Comparison of ENCODE assay signal across 16 cellular contexts in the genomic region with DNA sequence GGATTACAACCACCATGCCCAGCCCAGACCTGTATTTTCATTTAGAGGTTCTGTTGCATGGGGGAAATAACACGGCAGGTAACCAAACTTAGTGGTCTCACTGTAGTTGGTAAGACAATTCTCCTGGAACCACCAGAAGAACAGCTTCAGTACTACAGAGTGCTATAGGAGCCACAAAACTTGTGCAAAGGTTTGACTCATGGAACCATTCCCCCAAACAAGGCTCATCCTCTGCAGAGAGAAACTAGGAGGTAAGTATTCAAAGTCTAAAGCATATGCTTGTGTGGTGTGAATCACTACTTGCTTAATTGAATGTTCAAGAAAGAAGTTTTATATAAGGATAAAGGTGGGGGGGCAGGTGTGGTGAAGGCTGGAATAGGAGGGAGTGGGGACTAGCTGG. TPM values are rescaled to one million over a fixed set of nuclear protein-coding genes. Genes with fewer than 3 reads are reported as not detected.
DNase-seq lines count a peak whose midpoint lies in the region; ATAC-seq, FAIRE-seq and TF ChIP-seq lines count a peak whose summit lies in the region.
"Had no signal": no experiment of that assay in that cellular context is flagged by ENCODE, and none has a peak within 500 bp of the region (broad histone marks: within the 10 kb centered on the region; RNA-seq: fewer than 3 reads in every experiment).

No MANE protein-coding gene starts in this region.

- peaks cover 31 to 86% (median 68%) of the 10 kb centered on the region in 11 experiments for H3K36me3 ChIP-seq in BLaER1 treated with 17β-estradiol and CSF1 and Interleukin-3, amounts not matched to agents 10 nM and 100 nM
- peaks cover 6% of the 10 kb centered on the region for H3K36me3 ChIP-seq in CD8-positive, alpha-beta T cell (ENCODE audit: insufficient read depth, low read length)
- H3K36me3 ChIP-seq in naive thymus-derived CD4-positive, alpha-beta T cell (ENCODE audit: control insufficient read depth in 2 of 3, insufficient read depth in 3 of 3, low read length in 3 of 3) = peaks cover 1 to 7% (median 5%) of the 10 kb centered on the region in 3 experiments
- no peaks in the 10 kb centered on the region for H3K36me3 ChIP-seq in osteoblast (ENCODE audit: insufficient read depth, low read length)
- H3K36me3 ChIP-seq: ovary, thyroid gland had no signal

- FAIRE-seq in H54 (lab: Jason Lieb, UNC) = no peak

- POLR2A ChIA-PET in CD8-positive, alpha-beta T cell (lab: Charles Lee) = interaction anchor here (1.1 to 1.3 kb wide), 2 partner anchors 31 to 90 kb away, joined by 3 read pairs; a partner anchor contains a TSS
- POLR2A ChIA-PET in naive thymus-derived CD4-positive, alpha-beta T cell (lab: Charles Lee) = interaction anchor here (0.7 to 1.5 kb wide), 6 partner anchors 16 to 151 kb away, joined by 3 to 6 read pairs (median 4); no protein-coding TSS in a partner anchor

- no peak overlapping the region for H3K4me3 ChIP-seq in BLaER1 treated with 17β-estradiol and CSF1 and Interleukin-3, amounts not matched to agents 10 nM and 100 nM
- H3K4me3 ChIP-seq in CD8-positive, alpha-beta T cell (ENCODE audit: low read depth, low read length) = no peak overlapping the region
- H3K4me3 ChIP-seq in naive thymus-derived CD4-positive, alpha-beta T cell (ENCODE audit: low read length) = no peak overlapping the region
- H3K4me3 ChIP-seq in osteoblast (ENCODE audit: insufficient read depth, low read length) = no peak overlapping the region
- H3K4me3 ChIP-seq: ovary, Peyer's patch, thyroid gland had no signal

- H3K9me3 Mint-ChIP-seq in CD8-positive, alpha-beta T cell = no peaks in the 10 kb centered on the region
- no peaks in the 10 kb centered on the region for H3K9me3 Mint-ChIP-seq in activated T-helper 17 cell treated with anti-CD3 and anti-CD28 coated beads, Interleukin-2, amount 50 U/mL, for 72 hours
- no peaks in the 10 kb centered on the region for H3K9me3 Mint-ChIP-seq in naive thymus-derived CD4-positive, alpha-beta T cell

- peaks cover 49% of the 10 kb centered on the region for H3K4me1 Mint-ChIP-seq in CD8-positive, alpha-beta T cell (ENCODE audit: low read depth)
- H3K4me1 Mint-ChIP-seq in activated T-helper 17 cell treated with anti-CD3 and anti-CD28 coated beads, Interleukin-2, amount 50 U/mL, for 72 hours = peaks cover 32% of the 10 kb centered on the region
- H3K4me1 Mint-ChIP-seq in naive thymus-derived CD4-positive, alpha-beta T cell = peaks cover 36 to 65% (median 55%) of the 10 kb centered on the region in 7 donors

- intact Hi-C loops in CD8-positive, alpha-beta T cell (cut with DNase I, micrococcal nuclease) = loop anchor here (2.0 to 10.0 kb wide), 2 partner anchors 14 to 246 kb away; a partner anchor contains a TSS
- intact Hi-C loops in naive thymus-derived CD4-positive, alpha-beta T cell (cut with micrococcal nuclease) = no loop called here

- no peak for ATAC-seq in CD8-positive, alpha-beta T cell
- ATAC-seq in activated T-helper 17 cell treated with anti-CD3 and anti-CD28 coated beads, Interleukin-2, amount 50 U/mL, for 72 hours (replicated peaks) = peak; percentile 82
- ATAC-seq in naive thymus-derived CD4-positive, alpha-beta T cell = no peak

- H3K4me3 Mint-ChIP-seq in CD8-positive, alpha-beta T cell = peak overlapping the region; percentile 63
- H3K4me3 Mint-ChIP-seq in activated T-helper 17 cell treated with anti-CD3 and anti-CD28 coated beads, Interleukin-2, amount 50 U/mL, for 72 hours = peak overlapping the region; percentile 55
- H3K4me3 Mint-ChIP-seq in naive thymus-derived CD4-positive, alpha-beta T cell = peak overlapping the region in 9 of 10 donors; percentile 15 to 71 (median 62)

- H3K4me1 ChIP-seq in BLaER1 treated with 17β-estradiol and CSF1 and Interleukin-3, amounts not matched to agents 10 nM and 100 nM = peaks cover 12 to 42% (median 27%) of the 10 kb centered on the region in 10 experiments
- peaks cover 53% of the 10 kb centered on the region for H3K4me1 ChIP-seq in CD8-positive, alpha-beta T cell (ENCODE audit: insufficient read depth, low read length)
- peaks cover 14 to 43% of the 10 kb centered on the region in 2 donors for H3K4me1 ChIP-seq in naive thymus-derived CD4-positive, alpha-beta T cell (ENCODE audit: control insufficient read depth in 2 of 2, insufficient read depth in 2 of 2, low read length in 2 of 2)
- H3K4me1 ChIP-seq in osteoblast (ENCODE audit: insufficient read depth, low read length) = no peaks in the 10 kb centered on the region
- H3K4me1 ChIP-seq: Peyer's patch, thyroid gland had no signal

- peak overlapping the region; percentile 92 for H3K27ac Mint-ChIP-seq in CD8-positive, alpha-beta T cell
- peak overlapping the region; percentile 79 for H3K27ac Mint-ChIP-seq in activated T-helper 17 cell treated with anti-CD3 and anti-CD28 coated beads, Interleukin-2, amount 50 U/mL, for 72 hours
- peak overlapping the region; percentile 69 to 94 (median 89) for H3K27ac Mint-ChIP-seq in naive thymus-derived CD4-positive, alpha-beta T cell

- H3K9me3 ChIP-seq in BLaER1 treated with 17β-estradiol and CSF1 and Interleukin-3, amounts not matched to agents 10 nM and 100 nM (replicated peaks in 1 of 11) = no peaks in the 10 kb centered on the region
- no peaks in the 10 kb centered on the region for H3K9me3 ChIP-seq in CD8-positive, alpha-beta T cell (ENCODE audit: low read length)
- no peaks in the 10 kb centered on the region for H3K9me3 ChIP-seq in naive thymus-derived CD4-positive, alpha-beta T cell (ENCODE audit: control insufficient read depth in 2 of 3, low read length in 3 of 3)
- H3K9me3 ChIP-seq in osteoblast (ENCODE audit: low read depth, low read length) = no peaks in the 10 kb centered on the region
- H3K9me3 ChIP-seq: ovary, Peyer's patch, thyroid gland had no signal

- H3K27me3 Mint-ChIP-seq in CD8-positive, alpha-beta T cell (ENCODE audit: low read depth) = no peaks in the 10 kb centered on the region
- no peaks in the 10 kb centered on the region for H3K27me3 Mint-ChIP-seq in activated T-helper 17 cell treated with anti-CD3 and anti-CD28 coated beads, Interleukin-2, amount 50 U/mL, for 72 hours
- no peaks in the 10 kb centered on the region for H3K27me3 Mint-ChIP-seq in naive thymus-derived CD4-positive, alpha-beta T cell

- H3K9ac ChIP-seq in BLaER1 treated with 17β-estradiol and CSF1 and Interleukin-3, amounts not matched to agents 10 nM and 100 nM = peak overlapping the region in 2 of 11 experiments; percentile 11 to 16; a peak in 2 of 22 replicates

- TF ChIP-seq CTCF in CD8-positive, alpha-beta T cell (IDR thresholded peaks at IDR 0.05) = no peak
- no peak for TF ChIP-seq CTCF in osteoblast (IDR thresholded peaks at IDR 0.05; ENCODE audit: extremely low read depth, low read depth, low read length)

- no peaks in the 10 kb centered on the region for H3K79me2 ChIP-seq in osteoblast (ENCODE audit: insufficient read depth, low read length)

- H2AFZ ChIP-seq in osteoblast (ENCODE audit: low read length) = no peak overlapping the region

- peak overlapping the region in 4 of 11 experiments; percentile 11 to 60 (median 46); a peak in 11 of 22 replicates for H3K27ac ChIP-seq in BLaER1 treated with 17β-estradiol and CSF1 and Interleukin-3, amounts not matched to agents 10 nM and 100 nM
- no peak overlapping the region for H3K27ac ChIP-seq in CD8-positive, alpha-beta T cell (ENCODE audit: low read depth, low read length)
- peak overlapping the region; percentile 57 for H3K27ac ChIP-seq in naive thymus-derived CD4-positive, alpha-beta T cell (ENCODE audit: low read depth, low read length)
- H3K27ac ChIP-seq in osteoblast (ENCODE audit: low read depth, low read length) = no peak overlapping the region
- H3K27ac ChIP-seq: ovary, Peyer's patch, thyroid gland had no signal

- no peak for TF ChIP-seq POLR2A in H54 (IDR thresholded peaks at IDR 0.05; ENCODE audit: low read depth, low read length)

- peaks cover 0 to 37% (median 14%) of the 10 kb centered on the region in 11 experiments; a peak in 16 of 22 replicates for H4K20me1 ChIP-seq in BLaER1 treated with 17β-estradiol and CSF1 and Interleukin-3, amounts not matched to agents 10 nM and 100 nM
- H4K20me1 ChIP-seq in osteoblast (ENCODE audit: insufficient read depth, low read length) = no peaks in the 10 kb centered on the region

- no peaks in the 10 kb centered on the region for H3K27me3 ChIP-seq in BLaER1 treated with 17β-estradiol and CSF1 and Interleukin-3, amounts not matched to agents 10 nM and 100 nM
- H3K27me3 ChIP-seq in CD8-positive, alpha-beta T cell (ENCODE audit: insufficient read depth, low read length) = no peaks in the 10 kb centered on the region
- H3K27me3 ChIP-seq in naive thymus-derived CD4-positive, alpha-beta T cell (ENCODE audit: control insufficient read depth in 2 of 2, insufficient read depth in 2 of 2, low read length in 2 of 2) = no peaks in the 10 kb centered on the region
- H3K27me3 ChIP-seq in osteoblast (ENCODE audit: insufficient read depth, low read length) = no peaks in the 10 kb centered on the region
- H3K27me3 ChIP-seq: ovary, Peyer's patch, thyroid gland had no signal

- H3K4me2 ChIP-seq in BLaER1 treated with 17β-estradiol and CSF1 and Interleukin-3, amounts not matched to agents 10 nM and 100 nM = peak overlapping the region; percentile 2 to 59 (median 45); a peak in 18 of 22 replicates
- H3K4me2 ChIP-seq in osteoblast (ENCODE audit: insufficient read depth, low read length) = no peak overlapping the region

- no peak for DNase-seq in CD8-positive, alpha-beta T cell
- no peak for DNase-seq in naive thymus-derived CD4-positive, alpha-beta T cell
- no peak for DNase-seq in NCI-H526 treated with DMSO at 0.1 percent for 48 hours (lab: John Stamatoyannopoulos, UW)
- no peak for DNase-seq in osteoblast (ENCODE audit: insufficient read length, low spot score, missing footprints)
- no peak for DNase-seq in H54 (ENCODE audit: insufficient read length, low spot score)
- DNase-seq in HK-2 (ENCODE audit: unreplicated experiment) = no peak
- DNase-seq: activated CD8-positive, alpha-beta memory T cell treated with anti-CD3 and anti-CD28 coated beads, Interleukin-2, amount 50 U/mL, for 48 hours; anterior cingulate cortex; NCI-H1048; NCI-H748 treated with DMSO at 0.1 percent for 48 hours; ovary; Peyer's patch; stimulated activated CD4-positive, alpha-beta T cell treated with anti-CD3 and anti-CD28 coated beads, Interleukin-4, amount 100 ng/mL, for 1 hour; thyroid gland had no signal

- H3K36me3 Mint-ChIP-seq in CD8-positive, alpha-beta T cell = peaks cover 48% of the 10 kb centered on the region
- H3K36me3 Mint-ChIP-seq in activated T-helper 17 cell treated with anti-CD3 and anti-CD28 coated beads, Interleukin-2, amount 50 U/mL, for 72 hours (ENCODE audit: low read depth) = peaks cover 51% of the 10 kb centered on the region
- H3K36me3 Mint-ChIP-seq in naive thymus-derived CD4-positive, alpha-beta T cell = peaks cover 0 to 27% (median 23%) of the 10 kb centered on the region in 5 donors

- CTCF ChIA-PET in CD8-positive, alpha-beta T cell (lab: Charles Lee) = interaction anchor here (0.7 to 21.6 kb wide), 2 partner anchors 44 to 150 kb away, joined by 4 to 317 read pairs; no protein-coding TSS in a partner anchor
- CTCF ChIA-PET in naive thymus-derived CD4-positive, alpha-beta T cell (lab: Charles Lee) = interaction anchor here (0.6 to 1.8 kb wide), 5 partner anchors 39 to 152 kb away, joined by 3 to 10 read pairs (median 3); no protein-coding TSS in a partner anchor

RNA-seq across cellular contexts. Expression of a gene that starts 58.7 kb away (rescaled TPM):
- total RNA-seq in CD8-positive, alpha-beta T cell = 1 to 10 TPM; 6.3 to 7.7 TPM
- 10 to 100 TPM; 26.2 to 29.9 TPM for total RNA-seq in activated T-helper 17 cell treated with anti-CD3 and anti-CD28 coated beads, Interleukin-2, amount 50 U/mL, for 72 hours
- total RNA-seq in naive thymus-derived CD4-positive, alpha-beta T cell = 10 to 100 TPM; 24.4 to 62.8 (median 35.2) TPM
- polyA plus RNA-seq in naive thymus-derived CD4-positive, alpha-beta T cell = 10 to 100 TPM; 39.5 to 48.2 TPM
- total RNA-seq in osteoblast = 277 and 292 TPM in 2 replicates

Comparison
In these comparisons a context has a peak if more than half of its experiments do, and no peak if none do; other contexts are left out.
1. intact Hi-C loops: an anchor here in CD8-positive, alpha-beta T cell (2.0 to 10.0 kb wide); none called in naive thymus-derived CD4-positive, alpha-beta T cell.